1 cellular context compared by ENCODE assay signal in genomic region chr19:43430976-43431375, GRCh38.
A peak's percentile ranks its signal among the peaks of the same experiment; 100 is the strongest.
TF ChIP-seq lines count a peak whose summit lies in the region.

No MANE protein-coding gene starts in this region.

TF ChIP-seq in HepG2, 621 proteins besides CTCF, POLR2A, EP300 and RAD21:
- TF ChIP-seq ZNF230 (CRISPR knock-in tag; IDR thresholded peaks at IDR 0.05) (no peak), UBTF (CRISPR knock-in tag; IDR thresholded peaks at IDR 0.05) (no peak), HMG20A (CRISPR knock-in tag; IDR thresholded peaks at IDR 0.05; ENCODE audit: borderline replicate concordance) (no peak), FLYWCH1 (CRISPR knock-in tag; IDR thresholded peaks at IDR 0.05) (no peak), MNT (IDR thresholded peaks at IDR 0.05) (peak; percentile 25; the same call in 1 of the 2 replicates)
